In genomic region chr13:44498502-44498901, GRCh38 we compare ENCODE assay signal across 16 cellular contexts.
DNase-seq lines count a peak whose midpoint lies in the region; ATAC-seq and TF ChIP-seq lines count a peak whose summit lies in the region.
"Had no signal": no experiment of that assay in that cellular context is flagged by ENCODE, and none has a peak within 500 bp of the region (broad histone marks: within the 10 kb centered on the region; RNA-seq: fewer than 3 reads in every experiment).

No MANE protein-coding gene starts in this region.

- no peak for ATAC-seq in WTC11
- no peak for ATAC-seq in upper lobe of right lung

- no peaks in the 10 kb centered on the region for H3K9me3 ChIP-seq in upper lobe of right lung
- H3K9me3 ChIP-seq: BE2C had no signal

- H3K4me3 ChIP-seq in upper lobe of right lung = no peak overlapping the region
- H3K4me3 ChIP-seq: GM23338 had no signal

- H3K36me3 ChIP-seq in upper lobe of right lung = no peaks in the 10 kb centered on the region
- H3K36me3 ChIP-seq: BE2C had no signal

- intact Hi-C loops in upper lobe of right lung (cut with DNase I) = no loop called here

- POLR2A ChIA-PET in WTC11 (lab: Charles Lee) = interaction anchor here (0.7 kb wide), 2 partner anchors 76 to 320 kb away, joined by 3 to 6 read pairs; no protein-coding TSS in a partner anchor

- DNase-seq in WTC11 (ENCODE audit: low spot score) = no peak
- DNase-seq in glomerular visceral epithelial cell (ENCODE audit: extremely low spot score) = peak; percentile 9
- no peak for DNase-seq in osteocyte (ENCODE audit: extremely low spot score, unreplicated experiment)
- DNase-seq in NCI-H2227 (lab: John Stamatoyannopoulos, UW; ENCODE audit: unreplicated experiment) = no peak
- DNase-seq in upper lobe of right lung = no peak
- DNase-seq in immature natural killer cell = no peak
- no peak for DNase-seq in NCI-H146 (lab: John Stamatoyannopoulos, UW)
- DNase-seq: ACHN; BE2C; C1 segment of cervical spinal cord; CD4-positive, CD25-positive, alpha-beta regulatory T cell; CD8-positive, alpha-beta memory T cell; COR-L47; DMS 273 treated with DMSO at 0.1 percent for 48 hours; HCEC 1CT had no signal

- H3K27me3 ChIP-seq in upper lobe of right lung = no peaks in the 10 kb centered on the region
- H3K27me3 ChIP-seq: BE2C had no signal

- H3K4me1 ChIP-seq in upper lobe of right lung = no peaks in the 10 kb centered on the region
- H3K4me1 ChIP-seq: BE2C had no signal

- CTCF ChIA-PET in WTC11 (lab: Charles Lee) = interaction anchor here (0.7 to 0.9 kb wide), 2 partner anchors 14 to 719 kb away, joined by 4 read pairs; no protein-coding TSS in a partner anchor

- H3K9me3 Mint-ChIP-seq in WTC11 (0 out of 2 replicates have a peak, but pooled peaks cover 3% of the 10 kb centered on the region), osteocyte (ENCODE audit: unreplicated experiment) (peaks cover 4% of the 10 kb centered on the region), immature natural killer cell (peaks cover 0 to 1% (median 0%) of the 10 kb centered on the region in 6 donors)
- H3K9me3 Mint-ChIP-seq: GM23338 had no signal

- H3K36me3 Mint-ChIP-seq in WTC11 (peaks cover 6% of the 10 kb centered on the region; the same call in 1 of the 2 replicates), osteocyte (ENCODE audit: unreplicated experiment) (peaks cover 21% of the 10 kb centered on the region), immature natural killer cell (peaks cover 4 to 12% (median 4%) of the 10 kb centered on the region in 3 donors)

- H3K4me1 Mint-ChIP-seq in WTC11 (peaks cover 28% of the 10 kb centered on the region), osteocyte (ENCODE audit: unreplicated experiment) (peaks cover 16% of the 10 kb centered on the region), immature natural killer cell (peaks cover 0 to 8% of the 10 kb centered on the region in 2 donors)

- H3K27me3 Mint-ChIP-seq in WTC11 (ENCODE audit: low read depth) (no peaks in the 10 kb centered on the region), osteocyte (ENCODE audit: unreplicated experiment) (no peaks in the 10 kb centered on the region), immature natural killer cell (ENCODE audit: low read depth in 3 of 3) (peaks cover 0 to 2% (median 0%) of the 10 kb centered on the region in 3 donors)
- H3K27me3 Mint-ChIP-seq: CD4-positive, CD25-positive, alpha-beta regulatory T cell; CD8-positive, alpha-beta memory T cell had no signal

- H3K27ac Mint-ChIP-seq in WTC11 (0 out of 2 replicates have a peak overlapping the region, but pooled peaks have one; percentile 9), osteocyte (ENCODE audit: unreplicated experiment) (peak overlapping the region; percentile 21), immature natural killer cell (peak overlapping the region in 1 of 6 donors; percentile 65)
- H3K27ac Mint-ChIP-seq: CD4-positive, CD25-positive, alpha-beta regulatory T cell; GM23338 had no signal

- no peak overlapping the region for H3K4me3 Mint-ChIP-seq in WTC11
- no peak overlapping the region for H3K4me3 Mint-ChIP-seq in osteocyte (ENCODE audit: unreplicated experiment)
- no peak overlapping the region for H3K4me3 Mint-ChIP-seq in immature natural killer cell
- H3K4me3 Mint-ChIP-seq: CD8-positive, alpha-beta memory T cell; GM23338 had no signal

- no peak overlapping the region for H3K27ac ChIP-seq in upper lobe of right lung

- TF ChIP-seq CTCF in WTC11 (IDR thresholded peaks at IDR 0.05) (no peak), osteocyte (IDR thresholded peaks at IDR 0.05) (no peak), upper lobe of right lung (IDR thresholded peaks at IDR 0.05) (no peak)

TF ChIP-seq in WTC11, 78 proteins besides CTCF, POLR2A, EP300 and RAD21 (continues in another document):
- TF ChIP-seq JUN (CRISPR knock-in tag; IDR thresholded peaks at IDR 0.05) (no peak), ZNF219 (CRISPR knock-in tag; IDR thresholded peaks at IDR 0.05; ENCODE audit: borderline replicate concordance) (no peak), ZNF232 (CRISPR knock-in tag; IDR thresholded peaks at IDR 0.05) (no peak), SMAD3 (CRISPR knock-in tag; IDR thresholded peaks at IDR 0.05; ENCODE audit: borderline replicate concordance) (no peak), FOXP4 (CRISPR knock-in tag; IDR thresholded peaks at IDR 0.05) (no peak), SP1 (CRISPR knock-in tag; conservative IDR thresholded peaks at IDR 0.05) (no peak), NFE2L1 (CRISPR knock-in tag; IDR thresholded peaks at IDR 0.05) (no peak), FOXJ3 (CRISPR knock-in tag; IDR thresholded peaks at IDR 0.05; ENCODE audit: borderline replicate concordance) (no peak)
- TF ChIP-seq, protein P1, sequence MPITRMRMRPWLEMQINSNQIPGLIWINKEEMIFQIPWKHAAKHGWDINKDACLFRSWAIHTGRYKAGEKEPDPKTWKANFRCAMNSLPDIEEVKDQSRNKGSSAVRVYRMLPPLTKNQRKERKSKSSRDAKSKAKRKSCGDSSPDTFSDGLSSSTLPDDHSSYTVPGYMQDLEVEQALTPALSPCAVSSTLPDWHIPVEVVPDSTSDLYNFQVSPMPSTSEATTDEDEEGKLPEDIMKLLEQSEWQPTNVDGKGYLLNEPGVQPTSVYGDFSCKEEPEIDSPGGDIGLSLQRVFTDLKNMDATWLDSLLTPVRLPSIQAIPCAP (CRISPR knock-in tag; IDR thresholded peaks at IDR 0.05) = no peak
- TF ChIP-seq, protein P2, sequence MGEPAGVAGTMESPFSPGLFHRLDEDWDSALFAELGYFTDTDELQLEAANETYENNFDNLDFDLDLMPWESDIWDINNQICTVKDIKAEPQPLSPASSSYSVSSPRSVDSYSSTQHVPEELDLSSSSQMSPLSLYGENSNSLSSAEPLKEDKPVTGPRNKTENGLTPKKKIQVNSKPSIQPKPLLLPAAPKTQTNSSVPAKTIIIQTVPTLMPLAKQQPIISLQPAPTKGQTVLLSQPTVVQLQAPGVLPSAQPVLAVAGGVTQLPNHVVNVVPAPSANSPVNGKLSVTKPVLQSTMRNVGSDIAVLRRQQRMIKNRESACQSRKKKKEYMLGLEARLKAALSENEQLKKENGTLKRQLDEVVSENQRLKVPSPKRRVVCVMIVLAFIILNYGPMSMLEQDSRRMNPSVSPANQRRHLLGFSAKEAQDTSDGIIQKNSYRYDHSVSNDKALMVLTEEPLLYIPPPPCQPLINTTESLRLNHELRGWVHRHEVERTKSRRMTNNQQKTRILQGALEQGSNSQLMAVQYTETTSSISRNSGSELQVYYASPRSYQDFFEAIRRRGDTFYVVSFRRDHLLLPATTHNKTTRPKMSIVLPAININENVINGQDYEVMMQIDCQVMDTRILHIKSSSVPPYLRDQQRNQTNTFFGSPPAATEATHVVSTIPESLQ (CRISPR knock-in tag; IDR thresholded peaks at IDR 0.05) = no peak
- TF ChIP-seq, protein P3, sequence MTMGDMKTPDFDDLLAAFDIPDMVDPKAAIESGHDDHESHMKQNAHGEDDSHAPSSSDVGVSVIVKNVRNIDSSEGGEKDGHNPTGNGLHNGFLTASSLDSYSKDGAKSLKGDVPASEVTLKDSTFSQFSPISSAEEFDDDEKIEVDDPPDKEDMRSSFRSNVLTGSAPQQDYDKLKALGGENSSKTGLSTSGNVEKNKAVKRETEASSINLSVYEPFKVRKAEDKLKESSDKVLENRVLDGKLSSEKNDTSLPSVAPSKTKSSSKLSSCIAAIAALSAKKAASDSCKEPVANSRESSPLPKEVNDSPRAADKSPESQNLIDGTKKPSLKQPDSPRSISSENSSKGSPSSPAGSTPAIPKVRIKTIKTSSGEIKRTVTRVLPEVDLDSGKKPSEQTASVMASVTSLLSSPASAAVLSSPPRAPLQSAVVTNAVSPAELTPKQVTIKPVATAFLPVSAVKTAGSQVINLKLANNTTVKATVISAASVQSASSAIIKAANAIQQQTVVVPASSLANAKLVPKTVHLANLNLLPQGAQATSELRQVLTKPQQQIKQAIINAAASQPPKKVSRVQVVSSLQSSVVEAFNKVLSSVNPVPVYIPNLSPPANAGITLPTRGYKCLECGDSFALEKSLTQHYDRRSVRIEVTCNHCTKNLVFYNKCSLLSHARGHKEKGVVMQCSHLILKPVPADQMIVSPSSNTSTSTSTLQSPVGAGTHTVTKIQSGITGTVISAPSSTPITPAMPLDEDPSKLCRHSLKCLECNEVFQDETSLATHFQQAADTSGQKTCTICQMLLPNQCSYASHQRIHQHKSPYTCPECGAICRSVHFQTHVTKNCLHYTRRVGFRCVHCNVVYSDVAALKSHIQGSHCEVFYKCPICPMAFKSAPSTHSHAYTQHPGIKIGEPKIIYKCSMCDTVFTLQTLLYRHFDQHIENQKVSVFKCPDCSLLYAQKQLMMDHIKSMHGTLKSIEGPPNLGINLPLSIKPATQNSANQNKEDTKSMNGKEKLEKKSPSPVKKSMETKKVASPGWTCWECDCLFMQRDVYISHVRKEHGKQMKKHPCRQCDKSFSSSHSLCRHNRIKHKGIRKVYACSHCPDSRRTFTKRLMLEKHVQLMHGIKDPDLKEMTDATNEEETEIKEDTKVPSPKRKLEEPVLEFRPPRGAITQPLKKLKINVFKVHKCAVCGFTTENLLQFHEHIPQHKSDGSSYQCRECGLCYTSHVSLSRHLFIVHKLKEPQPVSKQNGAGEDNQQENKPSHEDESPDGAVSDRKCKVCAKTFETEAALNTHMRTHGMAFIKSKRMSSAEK (CRISPR knock-in tag; IDR thresholded peaks at IDR 0.05; ENCODE audit: borderline replicate concordance) = no peak
